ENCODE assay signal across 14 cellular contexts in the genomic region with DNA sequence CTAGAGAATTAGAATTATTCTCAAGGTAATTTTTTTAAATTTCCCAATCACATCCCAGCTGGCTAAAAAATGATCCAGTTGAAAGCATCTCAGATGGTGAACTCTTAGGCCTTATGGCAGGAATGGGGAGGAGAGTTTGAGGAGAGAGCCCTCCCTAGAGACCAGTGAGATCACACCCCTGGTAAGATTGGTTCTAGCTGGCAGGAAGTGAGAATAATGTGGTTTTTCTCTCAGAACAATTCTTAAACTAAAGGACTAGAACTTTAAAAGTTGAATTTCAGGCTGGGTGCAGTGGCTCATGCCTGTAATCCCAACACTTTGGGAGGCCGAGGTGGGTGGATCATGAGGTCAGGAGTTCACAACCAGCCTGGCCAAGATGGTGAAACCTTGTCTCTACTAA.
DNase-seq lines count a peak whose midpoint lies in the region; ATAC-seq and TF ChIP-seq lines count a peak whose summit lies in the region.
"Had no signal": no experiment of that assay in that cellular context is flagged by ENCODE, and none has a peak within 500 bp of the region (broad histone marks: within the 10 kb centered on the region; RNA-seq: fewer than 3 reads in every experiment).

No MANE protein-coding gene starts in this region.

- H3K4me3 ChIP-seq in NB4 (ENCODE audit: low read depth, low read length) (no peak overlapping the region), heart left ventricle (no peak overlapping the region)
- H3K4me3 ChIP-seq: cardiac muscle cell, PC-9 had no signal

- peaks cover 0 to 6% (median 0%) of the 10 kb centered on the region in 12 donors for H3K9me3 ChIP-seq in heart left ventricle

- TF ChIP-seq POLR2A in NB4 (IDR thresholded peaks at IDR 0.05; ENCODE audit: extremely low read depth, insufficient read length) = no peak
- no peak for TF ChIP-seq POLR2A in heart left ventricle (IDR thresholded peaks at IDR 0.05)

- no peak overlapping the region for H3K27ac ChIP-seq in heart left ventricle
- H3K27ac ChIP-seq: cardiac muscle cell, epithelial cell of prostate, PC-9 had no signal

- DNase-seq in NB4 (ENCODE audit: low read depth) = peak; percentile 28
- DNase-seq in kidney glomerular epithelial cell (lab: John Stamatoyannopoulos, UW) = no peak
- no peak for DNase-seq in stimulated activated CD4-positive, alpha-beta T cell treated with anti-CD3 and anti-CD28 coated beads, Interleukin-4, amount 100 ng/mL, for 24 hours
- no peak for DNase-seq in heart left ventricle
- no peak for DNase-seq in NCI-H345 (lab: John Stamatoyannopoulos, UW)
- DNase-seq: KG1; NCI-H2029 treated with DMSO at 0.1 percent for 48 hours; PC-9; stimulated activated naive CD4-positive, alpha-beta T cell had no signal

- intact Hi-C loops in heart left ventricle (cut with DNase I) = no loop called here

- H3K27me3 ChIP-seq in heart left ventricle = peaks cover 0 to 8% (median 0%) of the 10 kb centered on the region in 9 donors
- H3K27me3 ChIP-seq: cardiac muscle cell had no signal

- WGBS in heart left ventricle, 4 donors = 77 to 87% (median 84%) methylated on average over 1 of the region's 1 CpG

- no peaks in the 10 kb centered on the region for H3K36me3 ChIP-seq in heart left ventricle
- H3K36me3 ChIP-seq: cardiac muscle cell had no signal

- TF ChIP-seq CTCF in NB4 (IDR thresholded peaks at IDR 0.05; ENCODE audit: low read depth, low read length) = no peak
- no peak for TF ChIP-seq CTCF in heart left ventricle (IDR thresholded peaks at IDR 0.05)

- no peaks in the 10 kb centered on the region for H3K4me1 ChIP-seq in heart left ventricle

- ATAC-seq in GM18498 (IDR thresholded peaks at IDR 0.05; ENCODE audit: unreplicated experiment) (peak; percentile 84), GM19395 (IDR thresholded peaks at IDR 0.05; ENCODE audit: unreplicated experiment) (peak; percentile 89), HG02885 (IDR thresholded peaks at IDR 0.05; ENCODE audit: poor library complexity, unreplicated experiment) (peak; percentile 79), heart left ventricle (no peak)

Comparison
In these comparisons a context has a peak if more than half of its experiments do, and no peak if none do; other contexts are left out.
1. ATAC-seq: peak in GM18498 (single experiment), GM19395 (single experiment) and HG02885 (single experiment); none in heart left ventricle (0 of 4).